In the genomic region with DNA sequence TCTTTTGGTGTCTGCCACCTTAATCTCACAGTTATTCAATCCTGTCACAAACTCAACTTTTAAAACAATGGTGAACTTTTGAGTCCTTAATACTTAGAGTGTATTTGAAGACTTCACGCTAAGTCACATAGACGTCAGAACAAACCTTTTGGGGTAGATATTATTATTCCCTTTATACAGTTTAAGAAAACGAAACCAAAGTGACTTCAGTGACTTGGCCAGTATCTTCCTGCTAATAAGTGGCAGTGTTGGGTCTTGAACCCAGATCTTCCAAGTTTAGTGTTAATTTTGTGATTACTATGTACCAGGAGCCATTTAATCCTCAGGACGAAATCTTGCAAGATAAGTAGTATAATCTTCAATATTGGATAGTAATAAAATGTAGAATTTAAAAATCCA, we compare ENCODE assay signal across 7 cellular contexts. TPM values are rescaled to one million over a fixed set of nuclear protein-coding genes. Genes with fewer than 3 reads are reported as not detected.
DNase-seq lines count a peak whose midpoint lies in the region; ATAC-seq and TF ChIP-seq lines count a peak whose summit lies in the region.

No MANE protein-coding gene starts in this region.

- peaks cover 1% of the 10 kb centered on the region for H3K4me1 Mint-ChIP-seq in glutamatergic neuron (ENCODE audit: low read depth, unreplicated experiment)
- peaks cover 40% of the 10 kb centered on the region for H3K4me1 Mint-ChIP-seq in stimulated activated naive CD8-positive, alpha-beta T cell treated with anti-CD3 and anti-CD28 coated beads, Interleukin-15, amount 100 ng/mL, for 72 hours

- TF ChIP-seq CTCF in glutamatergic neuron (IDR thresholded peaks at IDR 0.05; ENCODE audit: partially characterized antibody, unreplicated experiment), result no peak

- H3K27me3 Mint-ChIP-seq in glutamatergic neuron (ENCODE audit: unreplicated experiment), result peaks cover 5% of the 10 kb centered on the region
- no peaks in the 10 kb centered on the region for H3K27me3 Mint-ChIP-seq in stimulated activated naive CD8-positive, alpha-beta T cell treated with anti-CD3 and anti-CD28 coated beads, Interleukin-15, amount 100 ng/mL, for 72 hours

- peak overlapping the region; percentile 66 for H3K27ac Mint-ChIP-seq in glutamatergic neuron (ENCODE audit: unreplicated experiment)
- peak overlapping the region; percentile 88 to 94 for H3K27ac Mint-ChIP-seq in stimulated activated naive CD8-positive, alpha-beta T cell treated with anti-CD3 and anti-CD28 coated beads, Interleukin-15, amount 100 ng/mL, for 72 hours

- ATAC-seq in GM18867 (IDR thresholded peaks at IDR 0.05; ENCODE audit: unreplicated experiment), result peak; percentile 10
- ATAC-seq in HG02678 (IDR thresholded peaks at IDR 0.05; ENCODE audit: unreplicated experiment), result peak; percentile 2
- no peak for ATAC-seq in stimulated activated naive CD8-positive, alpha-beta T cell treated with anti-CD3 and anti-CD28 coated beads, Interleukin-15, amount 100 ng/mL, for 72 hours

- H3K9me3 Mint-ChIP-seq in glutamatergic neuron (ENCODE audit: unreplicated experiment), result no peaks in the 10 kb centered on the region
- peaks cover 0 to 4% of the 10 kb centered on the region in 2 donors for H3K9me3 Mint-ChIP-seq in stimulated activated naive CD8-positive, alpha-beta T cell treated with anti-CD3 and anti-CD28 coated beads, Interleukin-15, amount 100 ng/mL, for 72 hours

- no peaks in the 10 kb centered on the region for H3K36me3 Mint-ChIP-seq in glutamatergic neuron (ENCODE audit: unreplicated experiment)

- peak overlapping the region; percentile 95 for H3K4me3 Mint-ChIP-seq in glutamatergic neuron (ENCODE audit: unreplicated experiment)
- H3K4me3 Mint-ChIP-seq in stimulated activated naive CD8-positive, alpha-beta T cell treated with anti-CD3 and anti-CD28 coated beads, Interleukin-15, amount 100 ng/mL, for 72 hours, result peak overlapping the region; percentile 88 to 94

- DNase-seq in SW480 (ENCODE audit: low spot score) (peak; percentile 13), glutamatergic neuron (no peak), SHP77 treated with DMSO at 0.1 percent for 48 hours (lab: John Stamatoyannopoulos, UW) (no peak)
- DNase-seq in stimulated activated naive CD8-positive, alpha-beta T cell treated with anti-CD3 and anti-CD28 coated beads, Interleukin-15, amount 100 ng/mL, for 72 hours, result no peak
- DNase-seq in activated effector memory CD4-positive, alpha-beta T cell treated with Interleukin-2 at 50 U/mL for 16 hours, result no peak

RNA-seq across cellular contexts. Expression of a gene that starts 0.7 kb away (rescaled TPM):
- 15.4 TPM for total RNA-seq in glutamatergic neuron (ENCODE audit: unreplicated experiment)
